ENCODE assay signal across 1 cellular context in genomic region chr6:161254126-161254753, GRCh38.
A peak's percentile ranks its signal among the peaks of the same experiment; 100 is the strongest.
TF ChIP-seq lines count a peak whose summit lies in the region.

No MANE protein-coding gene starts in this region.

TF ChIP-seq in K562, 482 proteins besides CTCF, POLR2A, EP300 and RAD21 (continued from another document):
- TF ChIP-seq ZBTB40 (IDR thresholded peaks at IDR 0.05) (peak; percentile 24; the same call in 1 of the 2 replicates), ZBTB40 (CRISPR knock-in tag; IDR thresholded peaks at IDR 0.05) (no peak), TCF15 (CRISPR knock-in tag; IDR thresholded peaks at IDR 0.05) (no peak), GTF2A2 (tag; IDR thresholded peaks at IDR 0.05) (no peak), POLR2H (tag; IDR thresholded peaks at IDR 0.05; ENCODE audit: low read depth) (no peak), FOXA1 (IDR thresholded peaks at IDR 0.05; ENCODE audit: borderline replicate concordance) (no peak), ZKSCAN1 (IDR thresholded peaks at IDR 0.05; ENCODE audit: low read depth, low read length) (no peak), ATF3 (IDR thresholded peaks at IDR 0.05) (no peak), ATF3 (CRISPR knock-in tag; conservative IDR thresholded peaks at IDR 0.05) (no peak), ZNF398 (CRISPR knock-in tag; IDR thresholded peaks at IDR 0.05) (no peak), HOXB6 (CRISPR knock-in tag; IDR thresholded peaks at IDR 0.05; ENCODE audit: borderline replicate concordance) (no peak), TGIF2 (CRISPR knock-in tag; IDR thresholded peaks at IDR 0.05) (no peak), BRCA1 (IDR thresholded peaks at IDR 0.05) (no peak), BRCA1 (CRISPR knock-in tag; IDR thresholded peaks at IDR 0.05) (no peak), EWSR1 (IDR thresholded peaks at IDR 0.05; ENCODE audit: borderline replicate concordance, low read depth, partially characterized antibody) (no peak), ZNF232 (CRISPR knock-in tag; IDR thresholded peaks at IDR 0.05) (no peak), KLF10 (CRISPR knock-in tag; IDR thresholded peaks at IDR 0.05) (no peak), SNRNP70 (optimal IDR thresholded peaks at IDR 0.05; ENCODE audit: low read depth, low read length) (no peak), TAF7 (tag; IDR thresholded peaks at IDR 0.05) (no peak), CREB5 (CRISPR knock-in tag; IDR thresholded peaks at IDR 0.05) (no peak), PCBP2 (IDR thresholded peaks at IDR 0.05; ENCODE audit: low read depth, low read length, poor library complexity, severe bottlenecking) (no peak), ZNF140 (CRISPR knock-in tag; IDR thresholded peaks at IDR 0.05) (0 out of 2 replicates have a peak, but pooled peaks have one; percentile 11), CBX3 (IDR thresholded peaks at IDR 0.05; ENCODE audit: borderline replicate concordance in 1 of 2, low read length in 2 of 2) (peak in 1 of 2 experiments; percentile 95; a peak in 2 of 3 replicates), ZNF717 (CRISPR knock-in tag; IDR thresholded peaks at IDR 0.05) (no peak), PBX2 (CRISPR knock-in tag; IDR thresholded peaks at IDR 0.05; ENCODE audit: low read depth) (no peak), PBX2 (tag; conservative IDR thresholded peaks at IDR 0.05; ENCODE audit: low read depth) (no peak), SREBF2 (CRISPR knock-in tag; IDR thresholded peaks at IDR 0.05) (no peak), CUX1 (CRISPR knock-in tag; IDR thresholded peaks at IDR 0.05) (no peak), ZNF384 (IDR thresholded peaks at IDR 0.05; ENCODE audit: low read depth, low read length) (no peak), KAT7 (CRISPR knock-in tag; IDR thresholded peaks at IDR 0.05; ENCODE audit: borderline replicate concordance) (no peak), SLC30A9 (CRISPR knock-in tag; IDR thresholded peaks at IDR 0.05) (no peak), SMARCB1 (IDR thresholded peaks at IDR 0.05; ENCODE audit: insufficient read length, low read depth) (no peak), HDAC2 (IDR thresholded peaks at IDR 0.05) (peak; percentile 96), KAT2B (IDR thresholded peaks at IDR 0.05; ENCODE audit: low read depth, low read length) (no peak), ZNF175 (CRISPR knock-in tag; IDR thresholded peaks at IDR 0.05; ENCODE audit: low read depth) (no peak), ZNF778 (CRISPR knock-in tag; IDR thresholded peaks at IDR 0.05) (no peak), SMARCA5 (IDR thresholded peaks at IDR 0.05) (peak; percentile 87), ZNF561 (CRISPR knock-in tag; conservative IDR thresholded peaks at IDR 0.05) (no peak), NFIC (IDR thresholded peaks at IDR 0.05) (no peak; the same call in 1 of the 2 replicates), CEBPB (tag; IDR thresholded peaks at IDR 0.05) (peak; percentile 89), EP400 (IDR thresholded peaks at IDR 0.05) (peak; percentile 39; the same call in 1 of the 2 replicates), ZNF785 (CRISPR knock-in tag; IDR thresholded peaks at IDR 0.05) (no peak), CREB1 (IDR thresholded peaks at IDR 0.05) (no peak), CREB1 (CRISPR knock-in tag; IDR thresholded peaks at IDR 0.05) (no peak), ZNF263 (CRISPR knock-in tag; IDR thresholded peaks at IDR 0.05; ENCODE audit: borderline replicate concordance) (no peak), NR2C2 (CRISPR knock-in tag; IDR thresholded peaks at IDR 0.05) (no peak), NR2C2 (tag; IDR thresholded peaks at IDR 0.05) (peak; percentile 22; the same call in 1 of the 2 replicates), TAF9B (IDR thresholded peaks at IDR 0.05; ENCODE audit: partially characterized antibody) (peak; percentile 22)
